ENCODE assay signal across 24 cellular contexts in genomic region chr5:34509392-34509791, GRCh38.
DNase-seq lines count a peak whose midpoint lies in the region; ATAC-seq and TF ChIP-seq lines count a peak whose summit lies in the region.
"Had no signal": no experiment of that assay in that cellular context is flagged by ENCODE, and none has a peak within 500 bp of the region (broad histone marks: within the 10 kb centered on the region; RNA-seq: fewer than 3 reads in every experiment).

No MANE protein-coding gene starts in this region.

- no peaks in the 10 kb centered on the region for H3K36me3 ChIP-seq in vagina
- H3K36me3 ChIP-seq: neutrophil had no signal

- H3K36me3 Mint-ChIP-seq in mesothelial cell of epicardium: peaks cover 2% of the 10 kb centered on the region
- H3K36me3 Mint-ChIP-seq: activated CD8-positive, alpha-beta memory T cell treated with anti-CD3 and anti-CD28 coated beads, Interleukin-2, amount 10 ng/mL, durations not matched to agents 7 days and 5 days; activated naive CD4-positive, alpha-beta T cell treated with anti-CD3 and anti-CD28 coated beads, Interleukin-2, amount 50 U/mL, for 72 hours; stimulated activated naive B cell treated with anti-CD40 and anti-IgM and Interleukin-4, amounts not matched to agents 10 μg/mL and 1 μg/mL and 100 μg/mL, for 72 hours had no signal

- peak overlapping the region; percentile 5 for H3K27ac ChIP-seq in vagina
- H3K27ac ChIP-seq: neutrophil had no signal

- H3K4me1 ChIP-seq in vagina: peaks cover 30% of the 10 kb centered on the region

- H3K4me3 Mint-ChIP-seq in mesothelial cell of epicardium: no peak overlapping the region
- H3K4me3 Mint-ChIP-seq: activated CD8-positive, alpha-beta memory T cell treated with anti-CD3 and anti-CD28 coated beads, Interleukin-2, amount 10 ng/mL, durations not matched to agents 7 days and 5 days; stimulated activated naive B cell treated with anti-CD40 and anti-IgM and Interleukin-4, amounts not matched to agents 10 μg/mL and 1 μg/mL and 100 μg/mL, for 72 hours had no signal

- H3K9me3 ChIP-seq in vagina: no peaks in the 10 kb centered on the region
- H3K9me3 ChIP-seq: neutrophil had no signal

- no peak overlapping the region for H3K4me3 ChIP-seq in vagina

- DNase-seq in DMS53 (lab: John Stamatoyannopoulos, UW): peak; percentile 30
- no peak for DNase-seq in DMS53 treated with DMSO at 0.1 percent for 48 hours (lab: John Stamatoyannopoulos, UW; ENCODE audit: unreplicated experiment)
- DNase-seq in mesothelial cell of epicardium (ENCODE audit: low spot score in 2 of 2, unreplicated experiment in 2 of 2): no peak
- no peak for DNase-seq in vagina (ENCODE audit: extremely low spot score in 2 of 2)
- DNase-seq in germinal center (ENCODE audit: low spot score): no peak
- DNase-seq in omental fat pad (ENCODE audit: low spot score): no peak
- DNase-seq in SW 1271 (lab: John Stamatoyannopoulos, UW): no peak
- DNase-seq: activated CD4-positive, alpha-beta T cell treated with anti-CD3 and anti-CD28 coated beads for 4 hours; activated CD8-positive, alpha-beta memory T cell treated with anti-CD3 and anti-CD28 coated beads, Interleukin-2, amount 10 ng/mL, durations not matched to agents 7 days and 5 days; aorta; cerebellar nuclear complex; glutamatergic neuron; left cardiac atrium; NCI-H1092 treated with DMSO at 0.1 percent for 48 hours; NCI-H2029; NCI-H345; small intestine; stimulated activated CD4-positive, alpha-beta T cell treated with anti-CD3 and anti-CD28 coated beads, Interleukin-2, amount 100 ng/mL, for 48 hours; stimulated activated naive B cell treated with anti-CD40 and anti-IgM and Interleukin-4, amounts not matched to agents 10 μg/mL and 1 μg/mL and 100 μg/mL, for 72 hours; T-helper 1 cell had no signal

- TF ChIP-seq POLR2A in vagina (IDR thresholded peaks at IDR 0.05): no peak

- no peak for TF ChIP-seq CTCF in mesothelial cell of epicardium (IDR thresholded peaks at IDR 0.05; ENCODE audit: unreplicated experiment)
- no peak for TF ChIP-seq CTCF in vagina (IDR thresholded peaks at IDR 0.05)
- TF ChIP-seq CTCF in omental fat pad (IDR thresholded peaks at IDR 0.05): no peak

- H3K27me3 ChIP-seq in vagina: no peaks in the 10 kb centered on the region
- H3K27me3 ChIP-seq: neutrophil had no signal

- intact Hi-C loops in vagina (cut with DNase I): no loop called here

- no peaks in the 10 kb centered on the region for H3K27me3 Mint-ChIP-seq in mesothelial cell of epicardium (ENCODE audit: low read depth)

- peaks cover 19% of the 10 kb centered on the region for H3K9me3 Mint-ChIP-seq in mesothelial cell of epicardium
- H3K9me3 Mint-ChIP-seq: activated naive CD4-positive, alpha-beta T cell treated with anti-CD3 and anti-CD28 coated beads, Interleukin-2, amount 50 U/mL, for 72 hours; stimulated activated naive B cell treated with anti-CD40 and anti-IgM and Interleukin-4, amounts not matched to agents 10 μg/mL and 1 μg/mL and 100 μg/mL, for 72 hours had no signal

- peak overlapping the region; percentile 51 for H3K27ac Mint-ChIP-seq in mesothelial cell of epicardium
- H3K27ac Mint-ChIP-seq: activated CD8-positive, alpha-beta memory T cell treated with anti-CD3 and anti-CD28 coated beads, Interleukin-2, amount 10 ng/mL, durations not matched to agents 7 days and 5 days; activated naive CD4-positive, alpha-beta T cell treated with anti-CD3 and anti-CD28 coated beads, Interleukin-2, amount 50 U/mL, for 72 hours; stimulated activated naive B cell treated with anti-CD40 and anti-IgM and Interleukin-4, amounts not matched to agents 10 μg/mL and 1 μg/mL and 100 μg/mL, for 72 hours had no signal

- peak; percentile 81 for ATAC-seq in esophagus mucosa
- no peak for ATAC-seq in omental fat pad (ENCODE audit: low FRiP score)
- ATAC-seq: activated CD8-positive, alpha-beta memory T cell treated with anti-CD3 and anti-CD28 coated beads, Interleukin-2, amount 10 ng/mL, durations not matched to agents 7 days and 5 days; activated naive CD4-positive, alpha-beta T cell treated with anti-CD3 and anti-CD28 coated beads, Interleukin-2, amount 50 U/mL, for 72 hours; left cardiac atrium; Panc1; stimulated activated naive B cell treated with anti-CD40 and anti-IgM and Interleukin-4, amounts not matched to agents 10 μg/mL and 1 μg/mL and 100 μg/mL, for 72 hours had no signal

- peaks cover 39% of the 10 kb centered on the region for H3K4me1 Mint-ChIP-seq in mesothelial cell of epicardium
- H3K4me1 Mint-ChIP-seq: activated CD8-positive, alpha-beta memory T cell treated with anti-CD3 and anti-CD28 coated beads, Interleukin-2, amount 10 ng/mL, durations not matched to agents 7 days and 5 days; stimulated activated naive B cell treated with anti-CD40 and anti-IgM and Interleukin-4, amounts not matched to agents 10 μg/mL and 1 μg/mL and 100 μg/mL, for 72 hours had no signal
